Comparison of ENCODE assay signal across 8 cellular contexts in genomic region chr6:158653577-158654354, GRCh38. TPM values are rescaled to one million over a fixed set of nuclear protein-coding genes. Genes with fewer than 3 reads are reported as not detected.
A peak's percentile ranks its signal among the peaks of the same experiment; 100 is the strongest.
DNase-seq lines count a peak whose midpoint lies in the region; ATAC-seq and TF ChIP-seq lines count a peak whose summit lies in the region.

No MANE protein-coding gene starts in this region.

- H3K27ac ChIP-seq in cardiac muscle cell = peak overlapping the region; percentile 74

- DNase-seq in activated CD8-positive, alpha-beta memory T cell treated with anti-CD3 and anti-CD28 coated beads, Interleukin-2, amount 50 U/mL, for 24 hours (ENCODE audit: extremely low read depth) = peak; percentile 83
- DNase-seq in cardiac muscle cell (ENCODE audit: low read depth in 1 of 2, low spot score in 1 of 2) = peak; percentile 46 to 73
- peak in 3 of 4 experiments; percentile 58 to 81 (median 71) for DNase-seq in stimulated activated CD4-positive, alpha-beta T cell treated with anti-CD3 and anti-CD28 coated beads, Interleukin-1b, Interleukin-23, amount 100 ng/mL, for 24 hours (ENCODE audit: low read depth in 4 of 4, low spot score in 1 of 4)
- no peak for DNase-seq in hippocampal formation (lab: John Stamatoyannopoulos, UW)
- DNase-seq in AG08396 (ENCODE audit: low spot score) = no peak
- DNase-seq in H4 (ENCODE audit: low spot score) = no peak

- peaks cover 36% of the 10 kb centered on the region for H3K4me1 ChIP-seq in cardiac muscle cell (ENCODE audit: low read depth)

- H3K9me3 ChIP-seq in cardiac muscle cell (ENCODE audit: low read depth) = no peaks in the 10 kb centered on the region

- no peak overlapping the region for H3K4me3 ChIP-seq in cardiac muscle cell

- no peaks in the 10 kb centered on the region for H3K36me3 ChIP-seq in cardiac muscle cell

- no peak for TF ChIP-seq CTCF in cardiac muscle cell (IDR thresholded peaks at IDR 0.05; ENCODE audit: low read depth, low read length)

- ATAC-seq in GM19324 (IDR thresholded peaks at IDR 0.05; ENCODE audit: low FRiP score, unreplicated experiment) (peak; percentile 33), HG03521 (IDR thresholded peaks at IDR 0.05; ENCODE audit: unreplicated experiment) (peak; percentile 64)

- H3K27me3 ChIP-seq in cardiac muscle cell = no peaks in the 10 kb centered on the region

RNA-seq across cellular contexts. Expression of gene SYTL3, which starts 3.9 kb away (rescaled TPM):
- total RNA-seq in cardiac muscle cell = 6.7 and 9.9 TPM in 2 replicates
- 11.4 and 15.9 TPM in 2 replicates for polyA plus RNA-seq in cardiac muscle cell
- total RNA-seq in H4 (2014; rRNA removed; shearing (Covaris generic)) = 1.0 TPM in 1 of 2 replicates, not detected in the other

RNA-seq across cellular contexts. Expression of gene DYNLT1, which starts 9.2 kb away (rescaled TPM):
- total RNA-seq in cardiac muscle cell = 86.5 and 102 TPM in 2 replicates
- polyA plus RNA-seq in cardiac muscle cell = 423 and 459 TPM in 2 replicates
- total RNA-seq in H4 (2014; rRNA removed; shearing (Covaris generic)) = 40.1 and 58.7 TPM in 2 replicates

Comparison
In these comparisons a context has a peak if more than half of its experiments do, and no peak if none do; other contexts are left out.
1. DNase-seq: peak in activated CD8-positive, alpha-beta memory T cell treated with anti-CD3 and anti-CD28 coated beads, Interleukin-2, amount 50 U/mL, for 24 hours (single experiment), cardiac muscle cell (2 of 2) and stimulated activated CD4-positive, alpha-beta T cell treated with anti-CD3 and anti-CD28 coated beads, Interleukin-1b, Interleukin-23, amount 100 ng/mL, for 24 hours (3 of 4); none in hippocampal formation (0 of 2), AG08396 (single experiment) and H4 (single experiment).